Comparison of ENCODE assay signal across 17 cellular contexts in genomic region chr17:40600486-40601046, GRCh38. TPM values are rescaled to one million over a fixed set of nuclear protein-coding genes. Genes with fewer than 3 reads are reported as not detected.
A peak's percentile ranks its signal among the peaks of the same experiment; 100 is the strongest.
DNase-seq lines count a peak whose midpoint lies in the region; ATAC-seq and TF ChIP-seq lines count a peak whose summit lies in the region.
"Had no signal": no experiment of that assay in that cellular context is flagged by ENCODE, and none has a peak within 500 bp of the region (broad histone marks: within the 10 kb centered on the region; RNA-seq: fewer than 3 reads in every experiment).

No MANE protein-coding gene starts in this region.

- H3K27ac ChIP-seq in CD4-positive, CD25-positive, alpha-beta regulatory T cell (ENCODE audit: insufficient read depth, low read length, poor library complexity, severe bottlenecking) = peak overlapping the region; percentile 98
- H3K27ac ChIP-seq in heart left ventricle = peak overlapping the region in 1 of 12 donors; percentile 15

- BruUV-seq in Calu3 (replicated peaks; lab: Mats Ljungman, UMichigan) = no TSS peak

- CTCF ChIA-PET in Calu3 (lab: Charles Lee) = interaction anchor here (0.6 to 1.3 kb wide), 4 partner anchors 15 to 80 kb away, joined by 3 to 6 read pairs (median 4); no protein-coding TSS in a partner anchor

- no peaks in the 10 kb centered on the region for H3K27me3 ChIP-seq in CD4-positive, CD25-positive, alpha-beta regulatory T cell (ENCODE audit: control insufficient read depth, insufficient read depth, low read length)
- no peaks in the 10 kb centered on the region for H3K27me3 ChIP-seq in heart left ventricle

- peak overlapping the region in 3 of 4 donors; percentile 42 to 64 (median 45) for H3K4me3 Mint-ChIP-seq in CD4-positive, CD25-positive, alpha-beta regulatory T cell
- no peak overlapping the region for H3K4me3 Mint-ChIP-seq in Calu3 (ENCODE audit: low read depth, unreplicated experiment)
- H3K4me3 Mint-ChIP-seq in activated T-helper 2 cell treated with anti-CD3 and anti-CD28 coated beads, Interferon-gamma antibody, Interleukin-2, Interleukin-4, amounts not matched to agents 10 μg/mL and 5 μg/mL and 100 μg/mL, durations not matched to agents 14 hours and 24 hours and 36 hours (ENCODE audit: low read depth) = no peak overlapping the region
- H3K4me3 Mint-ChIP-seq: natural killer cell had no signal

- H3K27me3 Mint-ChIP-seq in CD4-positive, CD25-positive, alpha-beta regulatory T cell = peaks cover 4% of the 10 kb centered on the region
- H3K27me3 Mint-ChIP-seq in Calu3 (ENCODE audit: unreplicated experiment) = peaks cover 37% of the 10 kb centered on the region
- H3K27me3 Mint-ChIP-seq in activated T-helper 2 cell treated with anti-CD3 and anti-CD28 coated beads, Interferon-gamma antibody, Interleukin-2, Interleukin-4, amounts not matched to agents 10 μg/mL and 5 μg/mL and 100 μg/mL, durations not matched to agents 14 hours and 24 hours and 36 hours (ENCODE audit: low read depth) = no peaks in the 10 kb centered on the region

- no peaks in the 10 kb centered on the region for H3K9me3 ChIP-seq in CD4-positive, CD25-positive, alpha-beta regulatory T cell (ENCODE audit: control insufficient read depth in 2 of 2, low read length in 2 of 2)
- H3K9me3 ChIP-seq in mucosa of descending colon (no peaks in the 10 kb centered on the region), heart left ventricle (no peaks in the 10 kb centered on the region)

- no peak for TF ChIP-seq POLR2A in heart left ventricle (IDR thresholded peaks at IDR 0.05)

- H3K4me3 ChIP-seq in CD4-positive, CD25-positive, alpha-beta regulatory T cell (ENCODE audit: low read depth, low read length) = peak overlapping the region; percentile 43
- H3K4me3 ChIP-seq in mucosa of descending colon (no peak overlapping the region), heart left ventricle (no peak overlapping the region)

- H3K4me1 Mint-ChIP-seq in CD4-positive, CD25-positive, alpha-beta regulatory T cell = peaks cover 36 to 100% (median 79%) of the 10 kb centered on the region in 4 donors
- peaks cover 10% of the 10 kb centered on the region for H3K4me1 Mint-ChIP-seq in Calu3 (ENCODE audit: low read depth, unreplicated experiment)
- peaks cover 91% of the 10 kb centered on the region for H3K4me1 Mint-ChIP-seq in activated T-helper 2 cell treated with anti-CD3 and anti-CD28 coated beads, Interferon-gamma antibody, Interleukin-2, Interleukin-4, amounts not matched to agents 10 μg/mL and 5 μg/mL and 100 μg/mL, durations not matched to agents 14 hours and 24 hours and 36 hours (ENCODE audit: low read depth)

- ATAC-seq in CD4-positive, CD25-positive, alpha-beta regulatory T cell (ENCODE audit: low read depth in 2 of 2) = no peak
- ATAC-seq in mucosa of descending colon (peak; percentile 50), heart left ventricle (no peak), HG02763 (IDR thresholded peaks at IDR 0.05; ENCODE audit: unreplicated experiment) (no peak)
- ATAC-seq: activated CD4-positive, CD25-positive, alpha-beta regulatory T cell treated with anti-CD3 and anti-CD28 coated beads, Interleukin-2, amount 50 U/mL, for 24 hours; natural killer cell had no signal

- intact Hi-C loops in Calu3 (cut with micrococcal nuclease; ENCODE audit: unreplicated experiment) (no loop called here), mucosa of descending colon (cut with DNase I, micrococcal nuclease) (no loop called here), heart left ventricle (cut with DNase I) (loop anchor here in 1 of 10 donors (10.0 kb wide), 1 partner anchor 1064 kb away; no protein-coding TSS in a partner anchor)
- intact Hi-C loops in activated T-helper 2 cell treated with anti-CD3 and anti-CD28 coated beads, Interferon-gamma antibody, Interleukin-2, Interleukin-4, amounts not matched to agents 10 μg/mL and 5 μg/mL and 100 μg/mL, durations not matched to agents 14 hours and 24 hours and 36 hours (cut with micrococcal nuclease) = no loop called here

- TF ChIP-seq CTCF in Calu3 (IDR thresholded peaks at IDR 0.05; ENCODE audit: unreplicated experiment) (no peak), mucosa of descending colon (IDR thresholded peaks at IDR 0.05) (no peak), heart left ventricle (IDR thresholded peaks at IDR 0.05) (no peak)

- H3K36me3 ChIP-seq in CD4-positive, CD25-positive, alpha-beta regulatory T cell (ENCODE audit: control insufficient read depth, insufficient read depth, low read length) = no peaks in the 10 kb centered on the region
- H3K36me3 ChIP-seq in mucosa of descending colon (ENCODE audit: low read depth) = no peaks in the 10 kb centered on the region
- no peaks in the 10 kb centered on the region for H3K36me3 ChIP-seq in heart left ventricle

- WGBS in heart left ventricle, 4 donors = 72 to 76% (median 76%) methylated on average over 8 of the region's 8 CpGs

- H3K36me3 Mint-ChIP-seq in CD4-positive, CD25-positive, alpha-beta regulatory T cell = peaks cover 4% of the 10 kb centered on the region
- H3K36me3 Mint-ChIP-seq in Calu3 (ENCODE audit: insufficient read depth, unreplicated experiment) = no peaks in the 10 kb centered on the region
- H3K36me3 Mint-ChIP-seq in activated T-helper 2 cell treated with anti-CD3 and anti-CD28 coated beads, Interferon-gamma antibody, Interleukin-2, Interleukin-4, amounts not matched to agents 10 μg/mL and 5 μg/mL and 100 μg/mL, durations not matched to agents 14 hours and 24 hours and 36 hours (ENCODE audit: low read depth) = peaks cover 24% of the 10 kb centered on the region
- H3K36me3 Mint-ChIP-seq: natural killer cell had no signal

- H3K9me3 Mint-ChIP-seq in CD4-positive, CD25-positive, alpha-beta regulatory T cell = peaks cover 0 to 3% (median 0%) of the 10 kb centered on the region in 7 donors
- peaks cover 3% of the 10 kb centered on the region for H3K9me3 Mint-ChIP-seq in Calu3 (ENCODE audit: low read depth, unreplicated experiment)
- peaks cover 7% of the 10 kb centered on the region for H3K9me3 Mint-ChIP-seq in activated T-helper 2 cell treated with anti-CD3 and anti-CD28 coated beads, Interferon-gamma antibody, Interleukin-2, Interleukin-4, amounts not matched to agents 10 μg/mL and 5 μg/mL and 100 μg/mL, durations not matched to agents 14 hours and 24 hours and 36 hours
- H3K9me3 Mint-ChIP-seq: natural killer cell had no signal

- no peak for DNase-seq in CD4-positive, CD25-positive, alpha-beta regulatory T cell
- peak; percentile 73 for DNase-seq in Calu3
- no peak for DNase-seq in activated T-helper 2 cell treated with anti-CD3 and anti-CD28 coated beads, Interferon-gamma antibody, Interleukin-2, Interleukin-4, amounts not matched to agents 10 μg/mL and 5 μg/mL and 100 μg/mL, durations not matched to agents 14 hours and 24 hours and 36 hours (ENCODE audit: low spot score)
- peak in 1 of 3 donors; percentile 25 for DNase-seq in mucosa of descending colon
- DNase-seq in heart left ventricle = no peak
- DNase-seq in NCI-H2171 treated with DMSO at 0.1 percent for 48 hours (lab: John Stamatoyannopoulos, UW) = no peak
- DNase-seq in HK-2 (ENCODE audit: unreplicated experiment) = no peak
- DNase-seq: HCEC 1CT; islet precursor cell; natural killer cell; NCI-H1105 treated with DMSO at 0.1 percent for 48 hours; SHP77 treated with DMSO at 0.1 percent for 48 hours; stimulated activated CD4-positive, alpha-beta T cell treated with anti-CD3 and anti-CD28 coated beads, Interleukin-2, amount 100 ng/mL, for 24 hours had no signal

- peak overlapping the region; percentile 98 to 100 (median 99) for H3K27ac Mint-ChIP-seq in CD4-positive, CD25-positive, alpha-beta regulatory T cell
- H3K27ac Mint-ChIP-seq in Calu3 (ENCODE audit: unreplicated experiment) = no peak overlapping the region
- H3K27ac Mint-ChIP-seq in activated T-helper 2 cell treated with anti-CD3 and anti-CD28 coated beads, Interferon-gamma antibody, Interleukin-2, Interleukin-4, amounts not matched to agents 10 μg/mL and 5 μg/mL and 100 μg/mL, durations not matched to agents 14 hours and 24 hours and 36 hours = peak overlapping the region; percentile 54
- H3K27ac Mint-ChIP-seq: natural killer cell had no signal

- peaks cover 100% of the 10 kb centered on the region for H3K4me1 ChIP-seq in CD4-positive, CD25-positive, alpha-beta regulatory T cell (ENCODE audit: control insufficient read depth, insufficient read depth, low read length, poor library complexity, severe bottlenecking)
- H3K4me1 ChIP-seq in mucosa of descending colon (ENCODE audit: low read depth) = peaks cover 10% of the 10 kb centered on the region
- peaks cover 0 to 20% (median 0%) of the 10 kb centered on the region in 12 donors for H3K4me1 ChIP-seq in heart left ventricle

RNA-seq across cellular contexts. Expression of gene CCR7, which starts 35.3 kb away (rescaled TPM):
- total RNA-seq in CD4-positive, CD25-positive, alpha-beta regulatory T cell = 192 TPM
- polyA plus RNA-seq in CD4-positive, CD25-positive, alpha-beta regulatory T cell = 100 to 1,000 TPM; 351 to 828 (median 609) TPM
- total RNA-seq in Calu3 (2022) = not detected in 2 replicates
- total RNA-seq in activated T-helper 2 cell treated with anti-CD3 and anti-CD28 coated beads, Interferon-gamma antibody, Interleukin-2, Interleukin-4, amounts not matched to agents 10 μg/mL and 5 μg/mL and 100 μg/mL, durations not matched to agents 14 hours and 24 hours and 36 hours = 367 and 374 TPM in 2 replicates
- 1 to 10 TPM in 1 of 3 donors, under 1 TPM in 2; 0.44 to 3.2 (median 0.87) TPM for total RNA-seq in mucosa of descending colon
- total RNA-seq in heart left ventricle = 1 to 10 TPM in 1 of 9 donors, under 1 TPM in 5, not detected in 3; 0.09 to 2.2 (median 0.23) TPM
- polyA plus RNA-seq in heart left ventricle = under 1 TPM; 0.15 to 0.35 TPM
- total RNA-seq: LHCN-M2, lung microvascular endothelial cell had no signal

RNA-seq across cellular contexts. Expression of gene SMARCE1, which starts 47.1 kb away (rescaled TPM):
- 76.9 TPM for total RNA-seq in CD4-positive, CD25-positive, alpha-beta regulatory T cell
- polyA plus RNA-seq in CD4-positive, CD25-positive, alpha-beta regulatory T cell = 100 to 1,000 TPM; 169 to 228 (median 179) TPM
- total RNA-seq in Calu3 (2022) (755 and 768 TPM in 2 replicates), mucosa of descending colon (10 to 100 TPM; 72.0 to 93.8 (median 87.9) TPM), heart left ventricle (10 to 100 TPM; 51.8 to 88.0 (median 59.4) TPM)
- total RNA-seq in activated T-helper 2 cell treated with anti-CD3 and anti-CD28 coated beads, Interferon-gamma antibody, Interleukin-2, Interleukin-4, amounts not matched to agents 10 μg/mL and 5 μg/mL and 100 μg/mL, durations not matched to agents 14 hours and 24 hours and 36 hours = 126 and 131 TPM in 2 replicates
- 10 to 100 TPM; 38.6 to 60.9 TPM for polyA plus RNA-seq in heart left ventricle

Comparison
In these comparisons a context has a peak if more than half of its experiments do, and no peak if none do; other contexts are left out.
1. H3K4me3 Mint-ChIP-seq: peak in CD4-positive, CD25-positive, alpha-beta regulatory T cell (3 of 4); none in Calu3 (single experiment) and activated T-helper 2 cell treated with anti-CD3 and anti-CD28 coated beads, Interferon-gamma antibody, Interleukin-2, Interleukin-4, amounts not matched to agents 10 μg/mL and 5 μg/mL and 100 μg/mL, durations not matched to agents 14 hours and 24 hours and 36 hours (single experiment).
2. RNA of gene CCR7, which starts 35.3 kb away (total RNA-seq): 367 to 374 TPM in activated T-helper 2 cell treated with anti-CD3 and anti-CD28 coated beads, Interferon-gamma antibody, Interleukin-2, Interleukin-4, amounts not matched to agents 10 μg/mL and 5 μg/mL and 100 μg/mL, durations not matched to agents 14 hours and 24 hours and 36 hours and 192 TPM in CD4-positive, CD25-positive, alpha-beta regulatory T cell (single experiment); 0.44 to 3.2 TPM in mucosa of descending colon, 0.09 to 2.2 TPM in heart left ventricle and not detected in Calu3; every median in the first group is over 10 times any median in the second.